9 cellular contexts compared by ENCODE assay signal in genomic region chr12:109878749-109879148, GRCh38. TPM values are rescaled to one million over a fixed set of nuclear protein-coding genes. Genes with fewer than 3 reads are reported as not detected.
DNase-seq lines count a peak whose midpoint lies in the region; ATAC-seq and TF ChIP-seq lines count a peak whose summit lies in the region.
"Had no signal": no experiment of that assay in that cellular context is flagged by ENCODE, and none has a peak within 500 bp of the region (broad histone marks: within the 10 kb centered on the region; RNA-seq: fewer than 3 reads in every experiment).

No MANE protein-coding gene starts in this region.

- H3K4me3 ChIP-seq in H7 (ENCODE audit: insufficient read depth, low read depth, low read length) (peak overlapping the region; percentile 87; the same call in 1 of the 2 replicates), fibroblast of lung (replicated peaks in 1 of 4; ENCODE audit: control extremely low read depth in 1 of 4, insufficient read depth in 1 of 4, low read depth in 3 of 4, low read length in 4 of 4) (peak overlapping the region; percentile 82 to 96 (median 89)), rectal smooth muscle tissue (ENCODE audit: low read length) (peak overlapping the region; percentile 99), WERI-Rb-1 (ENCODE audit: low read depth, low read length) (no peak overlapping the region)

- no peak overlapping the region for H2AFZ ChIP-seq in fibroblast of lung (ENCODE audit: low read length)

- H3K36me3 Mint-ChIP-seq in T-helper 17 cell (ENCODE audit: low read depth): peaks cover 5% of the 10 kb centered on the region

- H3K9ac ChIP-seq in fibroblast of lung (ENCODE audit: insufficient read depth, low read length): no peak overlapping the region
- H3K9ac ChIP-seq in rectal smooth muscle tissue (ENCODE audit: low read length): peak overlapping the region; percentile 78

- H3K27ac ChIP-seq in fibroblast of lung (ENCODE audit: insufficient read depth, low read length): no peak overlapping the region
- no peak overlapping the region for H3K27ac ChIP-seq in rectal smooth muscle tissue (ENCODE audit: low read depth, low read length)
- H3K27ac ChIP-seq in WERI-Rb-1: no peak overlapping the region

- H3K4me2 ChIP-seq in fibroblast of lung (ENCODE audit: extremely low read depth, insufficient read depth, low read length): peak overlapping the region; percentile 94

- TF ChIP-seq CTCF in fibroblast of lung (conservative IDR thresholded peaks at IDR 0.05 in 1 of 2, IDR thresholded peaks at IDR 0.05 in 1 of 2; ENCODE audit: low read depth in 1 of 2, low read length in 2 of 2) (no peak), WERI-Rb-1 (IDR thresholded peaks at IDR 0.05; ENCODE audit: low read depth, low read length) (no peak)

- H3K79me2 ChIP-seq in fibroblast of lung (ENCODE audit: control insufficient read depth, insufficient read depth, low read length): peaks cover 43% of the 10 kb centered on the region

- H3K27ac Mint-ChIP-seq in T-helper 17 cell: peak overlapping the region; percentile 93

- DNase-seq in H7 (no peak), T-helper 17 cell (no peak), fibroblast of lung (ENCODE audit: low read depth in 2 of 2) (no peak), NCI-H526 (lab: John Stamatoyannopoulos, UW) (no peak), NCI-H2029 (lab: John Stamatoyannopoulos, UW) (no peak), WERI-Rb-1 (no peak)
- no peak for DNase-seq in activated effector memory CD4-positive, alpha-beta T cell treated with Interleukin-2 at 50 U/mL for 16 hours

- H3K4me1 ChIP-seq in fibroblast of lung (ENCODE audit: control insufficient read depth, extremely low read depth, insufficient read depth, low read length) (peaks cover 7% of the 10 kb centered on the region), rectal smooth muscle tissue (ENCODE audit: control insufficient read depth, insufficient read depth, low read length) (peaks cover 8% of the 10 kb centered on the region)

- no peaks in the 10 kb centered on the region for H4K20me1 ChIP-seq in fibroblast of lung (ENCODE audit: control insufficient read depth, extremely low read depth, insufficient read depth, low read length)

- peaks cover 50% of the 10 kb centered on the region for H3K4me1 Mint-ChIP-seq in T-helper 17 cell

- H3K27me3 ChIP-seq in H7 (ENCODE audit: control insufficient read depth, insufficient read depth, low read length): no peaks in the 10 kb centered on the region
- H3K27me3 ChIP-seq in fibroblast of lung (ENCODE audit: control insufficient read depth, insufficient read depth, low read length): no peaks in the 10 kb centered on the region
- H3K27me3 ChIP-seq in rectal smooth muscle tissue (ENCODE audit: control insufficient read depth, insufficient read depth, low read length): no peaks in the 10 kb centered on the region
- H3K27me3 ChIP-seq in WERI-Rb-1 (ENCODE audit: insufficient read depth, low read depth, severe bottlenecking): no peaks in the 10 kb centered on the region

- no peak for ATAC-seq in T-helper 17 cell
- ATAC-seq: Panc1 had no signal

- peak overlapping the region; percentile 98 for H3K4me3 Mint-ChIP-seq in T-helper 17 cell

- no peaks in the 10 kb centered on the region for H3K36me3 ChIP-seq in H7 (replicated peaks; ENCODE audit: control insufficient read depth, insufficient read depth, low read length)
- no peaks in the 10 kb centered on the region for H3K36me3 ChIP-seq in fibroblast of lung (ENCODE audit: control insufficient read depth, insufficient read depth, low read length)
- H3K36me3 ChIP-seq in rectal smooth muscle tissue (ENCODE audit: control insufficient read depth, insufficient read depth, low read length): no peaks in the 10 kb centered on the region
- no peaks in the 10 kb centered on the region for H3K36me3 ChIP-seq in WERI-Rb-1

- no peaks in the 10 kb centered on the region for H3K27me3 Mint-ChIP-seq in T-helper 17 cell

- no peaks in the 10 kb centered on the region for H3K9me3 ChIP-seq in T-helper 17 cell (ENCODE audit: control insufficient read depth, low read length, poor library complexity, severe bottlenecking)
- no peaks in the 10 kb centered on the region for H3K9me3 ChIP-seq in fibroblast of lung (ENCODE audit: control insufficient read depth, insufficient read depth, low read depth, low read length)
- no peaks in the 10 kb centered on the region for H3K9me3 ChIP-seq in WERI-Rb-1 (ENCODE audit: severe bottlenecking)

RNA-seq across cellular contexts. Expression of gene GLTP, which starts 1.6 kb away (rescaled TPM):
- total RNA-seq in H7 (2014; rRNA removed; shearing (Covaris generic)): 24.1 and 28.8 TPM in 2 replicates
- 10 to 100 TPM; 28.3 to 29.4 TPM for total RNA-seq in T-helper 17 cell
- 37.8 and 51.2 TPM in 2 replicates for total RNA-seq in fibroblast of lung
- polyA plus RNA-seq in fibroblast of lung: 67.9 and 76.5 TPM in 2 replicates
- polyA plus RNA-seq in fibroblast of lung (2012): 54.5 and 62.9 TPM in 2 replicates
- polyA minus RNA-seq in fibroblast of lung (ENCODE audit: low replicate concordance): 54.7 and 58.5 TPM in 2 replicates

RNA-seq across cellular contexts. Expression of gene TCHP, which starts 21.3 kb away (rescaled TPM):
- 13.3 and 16.4 TPM in 2 replicates for total RNA-seq in H7 (2014; rRNA removed; shearing (Covaris generic))
- total RNA-seq in T-helper 17 cell: 10 to 100 TPM; 17.6 to 18.7 TPM
- 9.2 and 9.4 TPM in 2 replicates for total RNA-seq in fibroblast of lung
- 10.3 and 14.0 TPM in 2 replicates for polyA plus RNA-seq in fibroblast of lung
- 14.8 and 17.6 TPM in 2 replicates for polyA plus RNA-seq in fibroblast of lung (2012)
- 2.2 and 6.0 TPM in 2 replicates for polyA minus RNA-seq in fibroblast of lung (ENCODE audit: low replicate concordance)

RNA-seq across cellular contexts. Expression of gene TRPV4, which starts 45.6 kb away (rescaled TPM):
- total RNA-seq in H7 (2014; rRNA removed; shearing (Covaris generic)): 1.6 and 4.0 TPM in 2 replicates
- total RNA-seq in T-helper 17 cell: not detected
- 0.51 and 0.66 TPM in 2 replicates for total RNA-seq in fibroblast of lung
- 0.83 and 1.5 TPM in 2 replicates for polyA plus RNA-seq in fibroblast of lung
- polyA plus RNA-seq in fibroblast of lung (2012): 0.65 and 1.6 TPM in 2 replicates
- polyA minus RNA-seq in fibroblast of lung (ENCODE audit: low replicate concordance): 1.6 and 7.0 TPM in 2 replicates
